8 cellular contexts compared by ENCODE assay signal in the genomic region with DNA sequence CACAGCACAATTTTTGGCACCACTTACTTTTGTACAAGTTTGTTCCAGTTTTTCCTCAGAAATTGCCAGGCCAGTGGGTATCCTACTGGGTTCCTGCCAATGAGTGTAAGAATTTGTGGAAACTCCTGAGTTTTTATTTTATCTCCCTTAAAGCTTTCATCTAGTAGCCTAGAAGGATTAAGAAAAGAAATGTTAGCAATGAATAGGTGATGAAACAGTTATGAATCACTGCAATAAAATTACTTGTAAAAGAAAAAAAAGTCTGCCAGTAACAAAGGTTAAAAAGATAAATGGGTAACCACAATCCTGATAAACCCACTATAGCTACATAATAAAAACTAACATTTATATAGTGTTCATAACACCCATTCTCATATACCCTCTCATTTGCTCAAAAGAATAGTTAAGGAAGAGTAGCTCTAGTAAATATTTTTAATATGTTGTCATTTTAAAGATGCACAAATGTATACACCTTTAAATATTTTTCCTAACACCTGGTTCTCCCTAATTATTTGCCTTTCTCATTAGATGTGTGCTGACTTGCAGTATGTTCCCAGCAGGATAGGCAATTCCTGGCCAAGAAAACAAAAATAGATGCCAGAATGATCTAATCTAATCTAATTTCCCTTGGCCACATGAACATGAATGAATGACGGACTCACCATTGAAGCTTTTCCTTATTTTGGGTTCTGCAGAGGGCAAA. TPM values are rescaled to one million over a fixed set of nuclear protein-coding genes. Genes with fewer than 3 reads are reported as not detected.
DNase-seq lines count a peak whose midpoint lies in the region; ATAC-seq and TF ChIP-seq lines count a peak whose summit lies in the region.
"Had no signal": no experiment of that assay in that cellular context is flagged by ENCODE, and none has a peak within 500 bp of the region (broad histone marks: within the 10 kb centered on the region; RNA-seq: fewer than 3 reads in every experiment).

No MANE protein-coding gene starts in this region.

- H3K27ac Mint-ChIP-seq in HFFc6: peak overlapping the region; percentile 74
- peak overlapping the region; percentile 57 for H3K27ac Mint-ChIP-seq in stimulated activated effector memory CD8-positive, alpha-beta T cell treated with anti-CD3 and anti-CD28 coated beads, Interleukin-12 subunit alpha, Interleukin-12 subunit beta, amount 100 ng/mL, for 72 hours

- ATAC-seq in foreskin keratinocyte (peak; percentile 73), HG03095 (IDR thresholded peaks at IDR 0.05; ENCODE audit: unreplicated experiment) (no peak)
- no peak for ATAC-seq in stimulated activated effector memory CD8-positive, alpha-beta T cell treated with anti-CD3 and anti-CD28 coated beads, Interleukin-12 subunit alpha, Interleukin-12 subunit beta, amount 100 ng/mL, for 72 hours

- DNase-seq in HFFc6 (peak; percentile 59), SW480 (ENCODE audit: low spot score) (peak; percentile 56), foreskin keratinocyte (peak; percentile 70 to 75), occipital lobe (lab: John Stamatoyannopoulos, UW) (no peak)
- DNase-seq in stimulated activated effector memory CD8-positive, alpha-beta T cell treated with anti-CD3 and anti-CD28 coated beads, Interleukin-12 subunit alpha, Interleukin-12 subunit beta, amount 100 ng/mL, for 72 hours (ENCODE audit: low spot score in 2 of 2): no peak
- DNase-seq in activated CD8-positive, alpha-beta memory T cell treated with anti-CD3 and anti-CD28 coated beads, Interleukin-2, amount 50 U/mL, for 48 hours: no peak
- DNase-seq: NCI-H345 had no signal

- TF ChIP-seq CTCF in HFFc6 (IDR thresholded peaks at IDR 0.05): no peak
- no peak for TF ChIP-seq CTCF in foreskin keratinocyte (conservative IDR thresholded peaks at IDR 0.05)

- H3K9me3 Mint-ChIP-seq in HFFc6: no peaks in the 10 kb centered on the region
- no peaks in the 10 kb centered on the region for H3K9me3 Mint-ChIP-seq in stimulated activated effector memory CD8-positive, alpha-beta T cell treated with anti-CD3 and anti-CD28 coated beads, Interleukin-12 subunit alpha, Interleukin-12 subunit beta, amount 100 ng/mL, for 72 hours

- no peaks in the 10 kb centered on the region for H3K27me3 ChIP-seq in foreskin keratinocyte

- H3K4me3 Mint-ChIP-seq in HFFc6: no peak overlapping the region
- no peak overlapping the region for H3K4me3 Mint-ChIP-seq in stimulated activated effector memory CD8-positive, alpha-beta T cell treated with anti-CD3 and anti-CD28 coated beads, Interleukin-12 subunit alpha, Interleukin-12 subunit beta, amount 100 ng/mL, for 72 hours

- H3K27ac ChIP-seq in foreskin keratinocyte: peak overlapping the region; percentile 25

- no peaks in the 10 kb centered on the region; the same call in none of the 2 replicates for H3K27me3 Mint-ChIP-seq in HFFc6 (ENCODE audit: insufficient read depth)

- peaks cover 67% of the 10 kb centered on the region for H3K36me3 Mint-ChIP-seq in HFFc6 (ENCODE audit: low read depth)
- peaks cover 100% of the 10 kb centered on the region for H3K36me3 Mint-ChIP-seq in stimulated activated effector memory CD8-positive, alpha-beta T cell treated with anti-CD3 and anti-CD28 coated beads, Interleukin-12 subunit alpha, Interleukin-12 subunit beta, amount 100 ng/mL, for 72 hours

- H3K4me1 Mint-ChIP-seq in HFFc6 (ENCODE audit: low read depth): peaks cover 28% of the 10 kb centered on the region
- no peaks in the 10 kb centered on the region for H3K4me1 Mint-ChIP-seq in stimulated activated effector memory CD8-positive, alpha-beta T cell treated with anti-CD3 and anti-CD28 coated beads, Interleukin-12 subunit alpha, Interleukin-12 subunit beta, amount 100 ng/mL, for 72 hours

- peaks cover 24% of the 10 kb centered on the region for H3K4me1 ChIP-seq in foreskin keratinocyte

RNA-seq across cellular contexts. Expression of a gene that starts 26.6 kb away (rescaled TPM):
- total RNA-seq in HFFc6 (2021; fragmentation: NEBNext Ultra II Directional; extraction: Animal tissue kit (Norgen Biotek cat#: 25700)): 10 to 100 TPM; 16.6 to 41.9 (median 36.6) TPM
- total RNA-seq in foreskin keratinocyte: 35.7 and 39.8 TPM in 2 replicates
- polyA plus RNA-seq in foreskin keratinocyte: 9.9 and 10.6 TPM in 2 replicates
- total RNA-seq in occipital lobe: 13.1 TPM

Comparison
In these comparisons a context has a peak if more than half of its experiments do, and no peak if none do; other contexts are left out.
1. DNase-seq: peak in HFFc6 (single experiment), SW480 (single experiment) and foreskin keratinocyte (2 of 2); none in stimulated activated effector memory CD8-positive, alpha-beta T cell treated with anti-CD3 and anti-CD28 coated beads, Interleukin-12 subunit alpha, Interleukin-12 subunit beta, amount 100 ng/mL, for 72 hours (0 of 2), activated CD8-positive, alpha-beta memory T cell treated with anti-CD3 and anti-CD28 coated beads, Interleukin-2, amount 50 U/mL, for 48 hours (single experiment) and occipital lobe (single experiment).